Comparison of ENCODE assay signal across 9 cellular contexts in the genomic region with DNA sequence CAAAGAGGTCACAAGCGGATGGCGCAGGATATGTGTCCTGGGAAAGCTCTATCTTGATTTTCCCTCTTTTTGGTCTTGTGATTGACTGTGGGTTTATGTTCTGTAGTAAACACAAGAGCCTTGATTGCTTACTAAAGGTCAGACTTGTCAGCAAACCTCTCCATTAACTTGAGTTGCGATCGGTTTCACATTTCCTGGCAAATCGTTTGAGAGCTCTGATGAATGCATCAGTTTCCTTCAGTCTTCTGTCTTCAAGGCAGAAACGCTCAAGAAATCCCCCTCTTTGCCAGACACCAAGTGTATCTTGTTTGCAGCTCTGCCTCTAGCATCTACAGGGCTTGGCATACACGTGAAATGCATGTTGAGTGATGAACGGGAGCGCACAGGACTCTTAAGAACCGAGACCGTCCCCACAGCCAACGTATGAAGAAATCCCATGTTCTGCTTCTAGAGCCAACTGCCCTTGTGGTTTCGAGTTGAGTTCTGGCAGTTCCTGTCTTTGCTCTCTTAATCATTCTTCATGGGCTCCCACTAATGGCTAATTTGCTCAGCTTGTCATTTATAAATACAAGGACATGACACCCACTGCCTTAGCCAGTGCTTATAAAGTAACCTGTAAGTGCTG.
A peak's percentile ranks its signal among the peaks of the same experiment; 100 is the strongest.
DNase-seq lines count a peak whose midpoint lies in the region; ATAC-seq and TF ChIP-seq lines count a peak whose summit lies in the region.
"Had no signal": no experiment of that assay in that cellular context is flagged by ENCODE, and none has a peak within 500 bp of the region (broad histone marks: within the 10 kb centered on the region; RNA-seq: fewer than 3 reads in every experiment).

No MANE protein-coding gene starts in this region.

- H3K27ac ChIP-seq in DOHH2 (ENCODE audit: low read depth, low read length) (no peak overlapping the region), PC-9 (no peak overlapping the region)
- H3K27ac ChIP-seq: SJSA1 had no signal

- H3K4me3 ChIP-seq in DOHH2 (ENCODE audit: low read length) (no peak overlapping the region), endocrine pancreas (ENCODE audit: control insufficient read depth, insufficient read depth, low read length) (peak overlapping the region; percentile 40), PC-9 (no peak overlapping the region)
- H3K4me3 ChIP-seq: SJSA1 had no signal

- H3K9ac ChIP-seq in endocrine pancreas (ENCODE audit: control insufficient read depth, insufficient read depth, low read length): no peak overlapping the region

- ATAC-seq in HG02885 (IDR thresholded peaks at IDR 0.05; ENCODE audit: poor library complexity, unreplicated experiment) (no peak), GM18861 (IDR thresholded peaks at IDR 0.05; ENCODE audit: unreplicated experiment) (no peak)

- no TSS peak for BruUV-seq in PC-9 (replicated peaks; lab: Mats Ljungman, UMichigan)

- intact Hi-C loops in PC-9 (cut with micrococcal nuclease; ENCODE audit: unreplicated experiment): no loop called here

- peaks cover 4% of the 10 kb centered on the region; the same call in 1 of the 2 replicates for H3K9me3 ChIP-seq in DOHH2 (ENCODE audit: control insufficient read depth, insufficient read depth, low read length)
- H3K9me3 ChIP-seq in endocrine pancreas (ENCODE audit: control insufficient read depth, low read length): no peaks in the 10 kb centered on the region
- no peaks in the 10 kb centered on the region for H3K9me3 ChIP-seq in PC-9 (ENCODE audit: insufficient read depth, low read depth)
- H3K9me3 ChIP-seq: SJSA1 had no signal

- H3K27me3 ChIP-seq in DOHH2 (ENCODE audit: control insufficient read depth, low read length) (no peaks in the 10 kb centered on the region), endocrine pancreas (ENCODE audit: control insufficient read depth, insufficient read depth, low read length) (no peaks in the 10 kb centered on the region), PC-9 (ENCODE audit: insufficient read depth, low read depth) (no peaks in the 10 kb centered on the region)
- H3K27me3 ChIP-seq: SJSA1 had no signal

- H3K4me1 ChIP-seq in DOHH2 (ENCODE audit: control insufficient read depth, low read length) (peaks cover 11% of the 10 kb centered on the region), endocrine pancreas (ENCODE audit: control insufficient read depth, insufficient read depth, low read length) (peaks cover 18% of the 10 kb centered on the region), PC-9 (replicated peaks; ENCODE audit: insufficient read depth) (no peaks in the 10 kb centered on the region)
- H3K4me1 ChIP-seq: SJSA1 had no signal

- peak; percentile 48 for DNase-seq in NCI-H2029 treated with DMSO at 0.1 percent for 48 hours (lab: John Stamatoyannopoulos, UW)
- peak; percentile 69 for DNase-seq in renal cortical epithelial cell (ENCODE audit: low read depth)
- no peak for DNase-seq in PC-9
- no peak for DNase-seq in NCI-H748 (lab: John Stamatoyannopoulos, UW; ENCODE audit: unreplicated experiment)

- TF ChIP-seq CTCF in DOHH2 (IDR thresholded peaks at IDR 0.05; ENCODE audit: low read depth, low read length, poor library complexity, severe bottlenecking) (no peak), PC-9 (conservative IDR thresholded peaks at IDR 0.05) (no peak)

- H3K9me2 ChIP-seq in DOHH2 (replicated peaks; ENCODE audit: control insufficient read depth, low read length) (no peaks in the 10 kb centered on the region), PC-9 (ENCODE audit: insufficient read depth) (no peaks in the 10 kb centered on the region)

- H3F3A ChIP-seq in DOHH2 (ENCODE audit: control insufficient read depth, insufficient read depth) (no peaks in the 10 kb centered on the region), PC-9 (ENCODE audit: insufficient read depth, low read depth) (no peaks in the 10 kb centered on the region)

- H3K36me3 ChIP-seq in DOHH2 (ENCODE audit: control insufficient read depth, low read length) (no peaks in the 10 kb centered on the region), endocrine pancreas (ENCODE audit: control insufficient read depth, insufficient read depth, low read length) (no peaks in the 10 kb centered on the region), PC-9 (ENCODE audit: low read depth) (no peaks in the 10 kb centered on the region)
- H3K36me3 ChIP-seq: SJSA1 had no signal

- H3K79me2 ChIP-seq in DOHH2 (ENCODE audit: control insufficient read depth, low read length): no peaks in the 10 kb centered on the region
- no peaks in the 10 kb centered on the region for H3K79me2 ChIP-seq in PC-9 (ENCODE audit: low read depth)

- H4K20me1 ChIP-seq in DOHH2 (ENCODE audit: control insufficient read depth, insufficient read depth, low read depth, low read length): 0 out of 2 replicates have a peak, but pooled peaks cover 1% of the 10 kb centered on the region
- H4K20me1 ChIP-seq in PC-9 (ENCODE audit: insufficient read depth): no peaks in the 10 kb centered on the region

- H3K4me2 ChIP-seq in DOHH2 (ENCODE audit: low read length): peak overlapping the region; percentile 1; the same call in 1 of the 2 replicates
- H3K4me2 ChIP-seq in PC-9: no peak overlapping the region

- CTCF ChIA-PET in PC-9 (lab: Charles Lee): no interaction called here

- POLR2A ChIA-PET in PC-9 (lab: Charles Lee; ENCODE audit: unreplicated experiment): interaction anchor here (0.7 kb wide), 1 partner anchor 102 kb away, joined by 3 read pairs; no protein-coding TSS in a partner anchor

- H2AFZ ChIP-seq in PC-9: no peak overlapping the region

Comparison
In these comparisons a context has a peak if more than half of its experiments do, and no peak if none do; other contexts are left out.
1. DNase-seq: peak in NCI-H2029 treated with DMSO at 0.1 percent for 48 hours (single experiment) and renal cortical epithelial cell (single experiment); none in PC-9 (0 of 2) and NCI-H748 (single experiment).